ENCODE assay signal across 24 cellular contexts in the genomic region with DNA sequence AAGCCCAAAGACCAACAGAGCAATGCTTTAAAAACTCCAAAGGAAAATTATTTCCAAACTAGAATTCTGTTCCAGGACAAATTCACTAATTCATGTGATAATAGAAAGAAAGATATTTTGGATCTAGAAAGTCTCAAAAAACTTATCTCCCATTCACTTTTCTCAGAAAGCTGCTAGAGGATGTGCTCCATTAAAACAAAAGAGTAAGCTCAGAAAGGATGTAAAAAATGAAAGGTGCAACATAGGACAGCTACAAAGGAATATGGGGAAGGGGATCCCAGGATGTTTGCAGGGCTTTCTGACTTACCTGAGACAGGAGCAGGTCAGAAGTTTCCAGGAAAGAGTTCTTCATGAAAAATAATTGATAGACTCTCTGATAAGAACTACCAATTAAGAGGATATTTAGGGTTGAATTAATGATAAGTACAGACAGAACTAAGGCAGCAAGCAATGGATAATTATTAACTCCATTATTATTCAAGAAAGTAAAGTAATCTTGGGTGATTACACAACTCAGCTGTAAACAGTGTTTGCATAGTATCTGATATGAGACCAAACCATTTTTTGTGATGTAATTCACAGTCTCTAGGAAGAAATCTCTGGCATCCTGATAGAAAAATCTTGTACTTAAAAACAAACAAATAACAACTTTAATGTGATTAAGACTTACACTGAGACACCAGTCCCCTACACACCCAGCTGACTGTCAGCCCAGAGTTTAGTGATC. TPM values are rescaled to one million over a fixed set of nuclear protein-coding genes. Genes with fewer than 3 reads are reported as not detected.
"Had no signal": no experiment of that assay in that cellular context is flagged by ENCODE, and none has a peak within 500 bp of the region (broad histone marks: within the 10 kb centered on the region; RNA-seq: fewer than 3 reads in every experiment).

No MANE protein-coding gene starts in this region.

- H3K4me3 ChIP-seq: esophagus muscularis mucosa, heart left ventricle, mucosa of descending colon, psoas muscle, skin epidermis, stomach, thoracic aorta had no signal

- H3K36me3 ChIP-seq: neutrophil, thoracic aorta had no signal

- H3K27me3 ChIP-seq: esophagus muscularis mucosa, heart left ventricle, neutrophil, stomach had no signal

- H3K4me1 ChIP-seq: esophagus muscularis mucosa, heart left ventricle, psoas muscle, stomach had no signal

- H3K27ac ChIP-seq: esophagus muscularis mucosa, heart left ventricle, neutrophil, psoas muscle, skin epidermis, stomach, thoracic aorta had no signal

- H3K9me3 ChIP-seq: neutrophil, thoracic aorta had no signal

- FAIRE-seq: colon, islet of Langerhans, urothelium cell line had no signal

- DNase-seq: effector memory CD8-positive, alpha-beta T cell; foreskin melanocyte; heart left ventricle; hippocampal formation; kidney glomerular epithelial cell; mammary epithelial cell; mucosa of descending colon; naive thymus-derived CD8-positive, alpha-beta T cell; psoas muscle; stimulated activated CD4-positive, alpha-beta T cell treated with anti-CD3 and anti-CD28 coated beads, Interleukin-12 subunit alpha, Interleukin-12 subunit beta, amount 100 ng/mL, for 4 hours; stimulated activated naive CD4-positive, alpha-beta T cell; stomach; substantia nigra had no signal

- ATAC-seq: effector memory CD8-positive, alpha-beta T cell; heart left ventricle; mucosa of descending colon; naive thymus-derived CD8-positive, alpha-beta T cell; psoas muscle; sciatic nerve had no signal

RNA-seq across cellular contexts. Expression of a gene that starts 20.9 kb away (rescaled TPM):
- total RNA-seq: glomerular endothelial cell had no signal

RNA-seq across cellular contexts. Expression of a gene that starts 24.7 kb away (rescaled TPM):
- total RNA-seq: esophagus muscularis mucosa; glomerular endothelial cell; heart left ventricle; mammary epithelial cell; mucosa of descending colon; naive thymus-derived CD8-positive, alpha-beta T cell; osteoblast; psoas muscle; sciatic nerve; thoracic aorta had no signal
- polyA plus RNA-seq: heart left ventricle; naive thymus-derived CD8-positive, alpha-beta T cell; neural cell; stomach had no signal
